ENCODE assay signal across 29 cellular contexts in genomic region chr7:90755041-90755440, GRCh38.
"Had no signal": no experiment of that assay in that cellular context is flagged by ENCODE, and none has a peak within 500 bp of the region (broad histone marks: within the 10 kb centered on the region; RNA-seq: fewer than 3 reads in every experiment).

No MANE protein-coding gene starts in this region.

- H3K4me3 ChIP-seq: left lung, lung, neural progenitor cell, right atrium auricular region, right lobe of liver, smooth muscle cell, tibial nerve, uterus had no signal

- H3K9ac ChIP-seq: neural progenitor cell, parathyroid adenoma had no signal

- H3K4me2 ChIP-seq: neural progenitor cell, smooth muscle cell had no signal

- H3K27ac Mint-ChIP-seq: immature natural killer cell; mesothelial cell of epicardium; natural killer cell; nephron progenitor cell; neural progenitor cell; progenitor cell of endocrine pancreas; stimulated activated memory B cell treated with anti-CD40 and anti-IgM and Interleukin-4, amounts not matched to agents 10 μg/mL and 1 μg/mL and 100 μg/mL, for 72 hours; stimulated activated naive CD8-positive, alpha-beta T cell treated with anti-CD3 and anti-CD28 coated beads, Interleukin-15, amount 100 ng/mL, for 72 hours; type B pancreatic cell had no signal

- H2AFZ ChIP-seq: neural progenitor cell, parathyroid adenoma had no signal

- H3K4me1 Mint-ChIP-seq: immature natural killer cell; natural killer cell; stimulated activated naive CD8-positive, alpha-beta T cell treated with anti-CD3 and anti-CD28 coated beads, Interleukin-15, amount 100 ng/mL, for 72 hours had no signal

- H3K9me3 Mint-ChIP-seq: nephron progenitor cell; stimulated activated memory B cell treated with anti-CD40 and anti-IgM and Interleukin-4, amounts not matched to agents 10 μg/mL and 1 μg/mL and 100 μg/mL, for 72 hours; type B pancreatic cell had no signal

- H3K27ac ChIP-seq: left lung, neural progenitor cell, neutrophil, parathyroid adenoma, right atrium auricular region, right lobe of liver, tibial nerve, uterus had no signal

- H3K36me3 ChIP-seq: left lung, neutrophil, right atrium auricular region, right lobe of liver, tibial nerve, uterus had no signal

- H3K27me3 Mint-ChIP-seq: naive B cell; progenitor cell of endocrine pancreas; stimulated activated memory B cell treated with anti-CD40 and anti-IgM and Interleukin-4, amounts not matched to agents 10 μg/mL and 1 μg/mL and 100 μg/mL, for 72 hours; type B pancreatic cell had no signal

- H3K9me3 ChIP-seq: left lung, neutrophil, right atrium auricular region, right lobe of liver, tibial nerve, uterus had no signal

- H3K79me2 ChIP-seq: parathyroid adenoma had no signal

- H3K4me3 Mint-ChIP-seq: immature natural killer cell; mesothelial cell of epicardium; natural killer cell; nephron progenitor cell; neural progenitor cell; stimulated activated memory B cell treated with anti-CD40 and anti-IgM and Interleukin-4, amounts not matched to agents 10 μg/mL and 1 μg/mL and 100 μg/mL, for 72 hours; stimulated activated naive CD8-positive, alpha-beta T cell treated with anti-CD3 and anti-CD28 coated beads, Interleukin-15, amount 100 ng/mL, for 72 hours; type B pancreatic cell had no signal

- ATAC-seq: left colon; left lung; natural killer cell; right lobe of liver; stimulated activated memory B cell treated with anti-CD40 and anti-IgM and Interleukin-4, amounts not matched to agents 10 μg/mL and 1 μg/mL and 100 μg/mL, for 72 hours; stimulated activated naive CD8-positive, alpha-beta T cell treated with anti-CD3 and anti-CD28 coated beads, Interleukin-15, amount 100 ng/mL, for 72 hours had no signal

- H3K36me3 Mint-ChIP-seq: immature natural killer cell, natural killer cell, type B pancreatic cell had no signal

- H3K27me3 ChIP-seq: left lung, neural progenitor cell, neutrophil, right atrium auricular region, right lobe of liver, tibial nerve, uterus had no signal

- DNase-seq: immature natural killer cell; kidney; left colon; left lung; mesendoderm; naive B cell; natural killer cell; nephron progenitor cell; occipital lobe; right lobe of liver; stimulated activated CD4-positive, alpha-beta T cell treated with anti-CD3 and anti-CD28 coated beads, Interleukin-1b, Interleukin-23, amount 100 ng/mL, for 48 hours; stimulated activated CD4-positive, alpha-beta T cell treated with anti-CD3 and anti-CD28 coated beads, Interleukin-2, amount 100 ng/mL, for 48 hours; stimulated activated CD4-positive, alpha-beta T cell treated with anti-CD3 and anti-CD28 coated beads, Interleukin-4, amount 100 ng/mL, for 4 hours; stimulated activated CD8-positive, alpha-beta memory T cell treated with anti-CD3 and anti-CD28 coated beads, Interleukin-4, amount 100 ng/mL, for 48 hours; stimulated activated naive CD4-positive, alpha-beta T cell treated with Interleukin-2 at 50 U/mL for 16 hours; stimulated activated naive CD8-positive, alpha-beta T cell treated with anti-CD3 and anti-CD28 coated beads, Interleukin-15, amount 100 ng/mL, for 72 hours; substantia nigra; uterus had no signal

- H3K4me1 ChIP-seq: left lung, right atrium auricular region, uterus had no signal
